ENCODE assay signal across 1 cellular context in the genomic region with DNA sequence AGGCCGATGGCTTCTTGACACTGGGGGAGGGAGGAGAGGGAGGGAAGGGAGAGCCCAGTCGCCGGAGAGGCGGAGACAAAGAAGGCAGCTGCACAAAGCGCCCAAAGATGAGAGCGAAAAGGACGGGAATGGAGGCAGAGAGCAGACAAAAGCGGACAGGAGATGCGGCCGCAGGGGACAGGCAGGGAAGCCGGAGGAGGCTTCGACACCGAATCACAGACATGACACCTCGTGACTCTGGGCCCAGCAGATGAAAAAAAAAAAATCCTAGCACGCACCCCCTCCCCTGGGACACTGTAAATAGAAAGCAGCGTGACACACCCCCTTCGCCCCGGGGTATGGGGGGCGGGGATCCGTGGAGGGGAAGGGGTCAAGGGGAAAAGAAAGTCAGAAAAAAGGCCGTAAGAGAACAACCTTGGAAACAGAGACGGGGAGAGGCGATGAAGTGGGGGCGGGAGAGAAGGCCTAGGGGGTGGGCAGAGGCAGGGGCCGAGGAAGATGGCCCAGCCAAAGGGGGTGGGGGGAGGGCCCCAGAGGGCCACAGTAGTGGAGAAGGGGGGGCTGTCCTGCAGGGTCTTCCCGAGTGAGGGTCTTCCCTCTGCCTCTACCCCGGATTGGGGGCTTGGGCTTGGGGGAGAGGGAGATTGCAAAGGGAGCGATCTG.
TF ChIP-seq lines count a peak whose summit lies in the region.

No MANE protein-coding gene starts in this region.

TF ChIP-seq in HEK293, 187 proteins besides CTCF, POLR2A, EP300 and RAD21 (continued from another document):
- TF ChIP-seq KLF1 (tag by site-specific recombination; IDR thresholded peaks at IDR 0.05) = no peak
- TF ChIP-seq KLF10 (tag by site-specific recombination; IDR thresholded peaks at IDR 0.05) = peak; percentile 47; the same call in 1 of the 2 replicates
- no peak for TF ChIP-seq ZNF391 (tag by site-specific recombination; IDR thresholded peaks at IDR 0.05; ENCODE audit: borderline replicate concordance, low read depth)
- TF ChIP-seq ZNF24 (tag by site-specific recombination; IDR thresholded peaks at IDR 0.05) = no peak
- no peak for TF ChIP-seq ZBTB21 (tag by site-specific recombination; IDR thresholded peaks at IDR 0.05)
- TF ChIP-seq ZNF221 (tag by site-specific recombination; IDR thresholded peaks at IDR 0.05; ENCODE audit: borderline replicate concordance) = no peak
- TF ChIP-seq, protein P1, sequence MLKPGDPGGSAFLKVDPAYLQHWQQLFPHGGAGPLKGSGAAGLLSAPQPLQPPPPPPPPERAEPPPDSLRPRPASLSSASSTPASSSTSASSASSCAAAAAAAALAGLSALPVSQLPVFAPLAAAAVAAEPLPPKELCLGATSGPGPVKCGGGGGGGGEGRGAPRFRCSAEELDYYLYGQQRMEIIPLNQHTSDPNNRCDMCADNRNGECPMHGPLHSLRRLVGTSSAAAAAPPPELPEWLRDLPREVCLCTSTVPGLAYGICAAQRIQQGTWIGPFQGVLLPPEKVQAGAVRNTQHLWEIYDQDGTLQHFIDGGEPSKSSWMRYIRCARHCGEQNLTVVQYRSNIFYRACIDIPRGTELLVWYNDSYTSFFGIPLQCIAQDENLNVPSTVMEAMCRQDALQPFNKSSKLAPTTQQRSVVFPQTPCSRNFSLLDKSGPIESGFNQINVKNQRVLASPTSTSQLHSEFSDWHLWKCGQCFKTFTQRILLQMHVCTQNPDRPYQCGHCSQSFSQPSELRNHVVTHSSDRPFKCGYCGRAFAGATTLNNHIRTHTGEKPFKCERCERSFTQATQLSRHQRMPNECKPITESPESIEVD (tag by site-specific recombination; IDR thresholded peaks at IDR 0.05) = no peak
- no peak for TF ChIP-seq ZNF660 (tag by site-specific recombination; IDR thresholded peaks at IDR 0.05)
- no peak for TF ChIP-seq ZNF19 (tag by site-specific recombination; IDR thresholded peaks at IDR 0.05; ENCODE audit: low read depth)
- TF ChIP-seq IKZF3 (tag by site-specific recombination; IDR thresholded peaks at IDR 0.05) = no peak
- TF ChIP-seq ZNF335 (tag by site-specific recombination; conservative IDR thresholded peaks at IDR 0.05) = peak; percentile 40
- no peak for TF ChIP-seq ZBTB1 (tag by site-specific recombination; IDR thresholded peaks at IDR 0.05)
- TF ChIP-seq, protein P2, sequence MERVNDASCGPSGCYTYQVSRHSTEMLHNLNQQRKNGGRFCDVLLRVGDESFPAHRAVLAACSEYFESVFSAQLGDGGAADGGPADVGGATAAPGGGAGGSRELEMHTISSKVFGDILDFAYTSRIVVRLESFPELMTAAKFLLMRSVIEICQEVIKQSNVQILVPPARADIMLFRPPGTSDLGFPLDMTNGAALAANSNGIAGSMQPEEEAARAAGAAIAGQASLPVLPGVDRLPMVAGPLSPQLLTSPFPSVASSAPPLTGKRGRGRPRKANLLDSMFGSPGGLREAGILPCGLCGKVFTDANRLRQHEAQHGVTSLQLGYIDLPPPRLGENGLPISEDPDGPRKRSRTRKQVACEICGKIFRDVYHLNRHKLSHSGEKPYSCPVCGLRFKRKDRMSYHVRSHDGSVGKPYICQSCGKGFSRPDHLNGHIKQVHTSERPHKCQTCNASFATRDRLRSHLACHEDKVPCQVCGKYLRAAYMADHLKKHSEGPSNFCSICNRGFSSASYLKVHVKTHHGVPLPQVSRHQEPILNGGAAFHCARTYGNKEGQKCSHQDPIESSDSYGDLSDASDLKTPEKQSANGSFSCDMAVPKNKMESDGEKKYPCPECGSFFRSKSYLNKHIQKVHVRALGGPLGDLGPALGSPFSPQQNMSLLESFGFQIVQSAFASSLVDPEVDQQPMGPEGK (tag by site-specific recombination; IDR thresholded peaks at IDR 0.05) = peak; percentile 37; the same call in 1 of the 2 replicates
- TF ChIP-seq, protein P3, sequence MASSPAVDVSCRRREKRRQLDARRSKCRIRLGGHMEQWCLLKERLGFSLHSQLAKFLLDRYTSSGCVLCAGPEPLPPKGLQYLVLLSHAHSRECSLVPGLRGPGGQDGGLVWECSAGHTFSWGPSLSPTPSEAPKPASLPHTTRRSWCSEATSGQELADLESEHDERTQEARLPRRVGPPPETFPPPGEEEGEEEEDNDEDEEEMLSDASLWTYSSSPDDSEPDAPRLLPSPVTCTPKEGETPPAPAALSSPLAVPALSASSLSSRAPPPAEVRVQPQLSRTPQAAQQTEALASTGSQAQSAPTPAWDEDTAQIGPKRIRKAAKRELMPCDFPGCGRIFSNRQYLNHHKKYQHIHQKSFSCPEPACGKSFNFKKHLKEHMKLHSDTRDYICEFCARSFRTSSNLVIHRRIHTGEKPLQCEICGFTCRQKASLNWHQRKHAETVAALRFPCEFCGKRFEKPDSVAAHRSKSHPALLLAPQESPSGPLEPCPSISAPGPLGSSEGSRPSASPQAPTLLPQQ (tag by site-specific recombination; IDR thresholded peaks at IDR 0.05) = peak; percentile 42; the same call in 1 of the 2 replicates
- no peak for TF ChIP-seq ZNF132 (tag by site-specific recombination; IDR thresholded peaks at IDR 0.05; ENCODE audit: borderline replicate concordance)
- TF ChIP-seq SCRT1 (tag by site-specific recombination; IDR thresholded peaks at IDR 0.05; ENCODE audit: borderline replicate concordance) = no peak
- TF ChIP-seq, protein P4, sequence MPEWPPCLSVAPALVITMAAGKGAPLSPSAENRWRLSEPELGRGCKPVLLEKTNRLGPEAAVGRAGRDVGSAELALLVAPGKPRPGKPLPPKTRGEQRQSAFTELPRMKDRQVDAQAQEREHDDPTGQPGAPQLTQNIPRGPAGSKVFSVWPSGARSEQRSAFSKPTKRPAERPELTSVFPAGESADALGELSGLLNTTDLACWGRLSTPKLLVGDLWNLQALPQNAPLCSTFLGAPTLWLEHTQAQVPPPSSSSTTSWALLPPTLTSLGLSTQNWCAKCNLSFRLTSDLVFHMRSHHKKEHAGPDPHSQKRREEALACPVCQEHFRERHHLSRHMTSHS (tag by site-specific recombination; IDR thresholded peaks at IDR 0.05) = no peak
- TF ChIP-seq, protein P5, sequence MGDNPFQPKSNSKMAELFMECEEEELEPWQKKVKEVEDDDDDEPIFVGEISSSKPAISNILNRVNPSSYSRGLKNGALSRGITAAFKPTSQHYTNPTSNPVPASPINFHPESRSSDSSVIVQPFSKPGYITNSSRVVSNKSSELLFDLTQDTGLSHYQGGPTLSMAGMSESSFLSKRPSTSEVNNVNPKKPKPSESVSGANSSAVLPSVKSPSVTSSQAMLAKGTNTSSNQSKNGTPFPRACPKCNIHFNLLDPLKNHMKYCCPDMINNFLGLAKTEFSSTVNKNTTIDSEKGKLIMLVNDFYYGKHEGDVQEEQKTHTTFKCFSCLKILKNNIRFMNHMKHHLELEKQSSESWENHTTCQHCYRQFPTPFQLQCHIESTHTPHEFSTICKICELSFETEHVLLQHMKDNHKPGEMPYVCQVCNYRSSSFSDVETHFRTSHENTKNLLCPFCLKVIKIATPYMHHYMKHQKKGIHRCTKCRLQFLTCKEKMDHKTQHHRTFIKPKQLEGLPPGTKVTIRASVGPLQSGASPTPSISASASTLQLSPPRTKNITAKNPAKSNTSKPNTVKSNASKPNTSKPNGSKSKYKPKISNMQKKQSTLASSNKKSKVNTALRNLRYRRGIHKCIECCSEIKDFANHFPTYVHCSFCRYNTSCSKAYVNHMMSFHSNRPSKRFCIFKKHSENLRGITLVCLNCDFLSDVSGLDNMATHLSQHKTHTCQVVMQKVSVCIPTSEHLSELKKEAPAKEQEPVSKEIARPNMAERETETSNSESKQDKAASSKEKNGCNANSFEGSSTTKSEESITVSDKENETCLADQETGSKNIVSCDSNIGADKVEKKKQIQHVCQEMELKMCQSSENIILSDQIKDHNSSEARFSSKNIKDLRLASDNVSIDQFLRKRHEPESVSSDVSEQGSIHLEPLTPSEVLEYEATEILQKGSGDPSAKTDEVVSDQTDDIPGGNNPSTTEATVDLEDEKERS (tag by site-specific recombination; IDR thresholded peaks at IDR 0.05) = no peak
- TF ChIP-seq ZNF311 (tag by site-specific recombination; IDR thresholded peaks at IDR 0.05; ENCODE audit: borderline replicate concordance) = no peak
- no peak for TF ChIP-seq ZNF473 (tag by site-specific recombination; IDR thresholded peaks at IDR 0.05)
- no peak for TF ChIP-seq ZNF248 (tag by site-specific recombination; IDR thresholded peaks at IDR 0.05)
- TF ChIP-seq ZNF521 (tag by site-specific recombination; IDR thresholded peaks at IDR 0.05) = no peak
- TF ChIP-seq ZFHX2 (tag by site-specific recombination; conservative IDR thresholded peaks at IDR 0.05) = 0 out of 2 replicates have a peak, but pooled peaks have one; percentile 7
- TF ChIP-seq ZFP41 (tag by site-specific recombination; IDR thresholded peaks at IDR 0.05; ENCODE audit: borderline replicate concordance) = no peak
- TF ChIP-seq, protein P6, sequence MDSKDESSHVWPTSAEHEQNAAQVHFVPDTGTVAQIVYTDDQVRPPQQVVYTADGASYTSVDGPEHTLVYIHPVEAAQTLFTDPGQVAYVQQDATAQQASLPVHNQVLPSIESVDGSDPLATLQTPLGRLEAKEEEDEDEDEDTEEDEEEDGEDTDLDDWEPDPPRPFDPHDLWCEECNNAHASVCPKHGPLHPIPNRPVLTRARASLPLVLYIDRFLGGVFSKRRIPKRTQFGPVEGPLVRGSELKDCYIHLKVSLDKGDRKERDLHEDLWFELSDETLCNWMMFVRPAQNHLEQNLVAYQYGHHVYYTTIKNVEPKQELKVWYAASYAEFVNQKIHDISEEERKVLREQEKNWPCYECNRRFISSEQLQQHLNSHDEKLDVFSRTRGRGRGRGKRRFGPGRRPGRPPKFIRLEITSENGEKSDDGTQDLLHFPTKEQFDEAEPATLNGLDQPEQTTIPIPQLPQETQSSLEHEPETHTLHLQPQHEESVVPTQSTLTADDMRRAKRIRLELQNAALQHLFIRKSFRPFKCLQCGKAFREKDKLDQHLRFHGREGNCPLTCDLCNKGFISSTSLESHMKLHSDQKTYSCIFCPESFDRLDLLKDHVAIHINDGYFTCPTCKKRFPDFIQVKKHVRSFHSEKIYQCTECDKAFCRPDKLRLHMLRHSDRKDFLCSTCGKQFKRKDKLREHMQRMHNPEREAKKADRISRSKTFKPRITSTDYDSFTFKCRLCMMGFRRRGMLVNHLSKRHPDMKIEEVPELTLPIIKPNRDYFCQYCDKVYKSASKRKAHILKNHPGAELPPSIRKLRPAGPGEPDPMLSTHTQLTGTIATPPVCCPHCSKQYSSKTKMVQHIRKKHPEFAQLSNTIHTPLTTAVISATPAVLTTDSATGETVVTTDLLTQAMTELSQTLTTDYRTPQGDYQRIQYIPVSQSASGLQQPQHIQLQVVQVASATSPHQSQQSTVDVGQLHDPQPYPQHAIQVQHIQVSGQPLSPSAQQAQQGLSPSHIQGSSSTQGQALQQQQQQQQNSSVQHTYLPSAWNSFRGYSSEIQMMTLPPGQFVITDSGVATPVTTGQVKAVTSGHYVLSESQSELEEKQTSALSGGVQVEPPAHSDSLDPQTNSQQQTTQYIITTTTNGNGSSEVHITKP (tag by site-specific recombination; IDR thresholded peaks at IDR 0.05) = no peak
